ENCODE assay signal across 11 cellular contexts in the genomic region with DNA sequence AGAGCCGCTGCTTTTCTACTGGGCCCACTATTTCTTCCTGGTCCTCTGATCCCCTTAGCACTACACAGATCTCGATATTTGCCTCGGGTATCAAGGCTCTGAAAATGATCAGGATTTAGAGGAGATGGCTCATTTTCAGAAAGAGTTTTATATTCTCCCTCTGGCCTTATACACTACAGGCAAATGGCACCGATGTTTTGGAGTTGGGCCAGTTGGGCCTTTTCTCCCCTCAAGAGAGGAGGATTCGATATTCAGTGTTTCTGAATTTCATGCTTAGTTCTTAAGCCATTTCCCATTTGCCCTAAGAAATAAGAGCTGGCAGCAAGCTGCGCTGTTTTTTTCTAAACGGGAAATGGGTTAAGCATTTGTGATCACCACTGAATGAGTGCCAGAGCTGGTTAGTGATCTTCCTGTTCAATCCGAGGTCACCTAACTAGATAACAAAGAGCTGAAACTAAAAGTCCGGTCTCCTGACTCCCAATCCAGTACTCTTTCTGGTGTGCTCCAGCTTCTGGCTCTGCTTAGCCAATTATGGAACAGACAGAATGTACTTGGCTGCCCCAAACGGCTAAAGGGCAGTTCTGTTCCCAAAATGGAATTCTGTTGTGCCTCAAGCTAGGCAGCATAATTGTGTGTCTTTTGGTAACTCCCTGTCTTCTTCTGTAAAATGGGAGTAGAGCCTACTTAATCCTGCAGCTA. TPM values are rescaled to one million over a fixed set of nuclear protein-coding genes. Genes with fewer than 3 reads are reported as not detected.
A peak's percentile ranks its signal among the peaks of the same experiment; 100 is the strongest.
DNase-seq lines count a peak whose midpoint lies in the region; FAIRE-seq and TF ChIP-seq lines count a peak whose summit lies in the region.
"Had no signal": no experiment of that assay in that cellular context is flagged by ENCODE, and none has a peak within 500 bp of the region (broad histone marks: within the 10 kb centered on the region; RNA-seq: fewer than 3 reads in every experiment).

No MANE protein-coding gene starts in this region.

- DNase-seq in GM23248 (no peak), keratinocyte (ENCODE audit: low read depth, low spot score) (no peak), sigmoid colon (peak; percentile 45), H7 (no peak), GM12892 (ENCODE audit: insufficient read length) (no peak), NCI-H1092 (lab: John Stamatoyannopoulos, UW) (no peak), UCSD-AML1 (lab: John Stamatoyannopoulos, UW; ENCODE audit: unreplicated experiment) (no peak)
- DNase-seq: DMS79 treated with DMSO at 0.1 percent for 48 hours, NCI-H1436 treated with DMSO at 0.1 percent for 48 hours had no signal

- WGBS in GM23248 (ENCODE audit: low coverage in 1 of 2, low lambda C conversion rate in 2 of 2, missing lambda C conversion rate in 2 of 2), 2 experiments, result 53% methylated on average over 10 of the region's 10 CpGs
- WGBS in sigmoid colon, 2 donors, result 90 to 91% methylated on average over 10 of the region's 10 CpGs

- no peaks in the 10 kb centered on the region for H3K9me3 ChIP-seq in GM23248 (ENCODE audit: low read depth)
- no peaks in the 10 kb centered on the region for H3K9me3 ChIP-seq in keratinocyte (ENCODE audit: control insufficient read depth, low read depth, low read length)
- H3K9me3 ChIP-seq in sigmoid colon, result no peaks in the 10 kb centered on the region

- H4K20me1 ChIP-seq in GM23248 (ENCODE audit: insufficient read depth) (no peaks in the 10 kb centered on the region), keratinocyte (ENCODE audit: control insufficient read depth, extremely low read depth, insufficient read depth, low read length) (no peaks in the 10 kb centered on the region)

- no peak for TF ChIP-seq EP300 in sigmoid colon (IDR thresholded peaks at IDR 0.05)

- H2AFZ ChIP-seq in GM23248, result peak overlapping the region; percentile 82
- peak overlapping the region; percentile 5 for H2AFZ ChIP-seq in keratinocyte (ENCODE audit: control insufficient read depth, low read length)

- H3K9me2 ChIP-seq in GM23248 (ENCODE audit: insufficient read depth), result no peaks in the 10 kb centered on the region

- no peak for TF ChIP-seq POLR2A in sigmoid colon (IDR thresholded peaks at IDR 0.05)
- no peak for TF ChIP-seq POLR2A in GM12892 (IDR thresholded peaks at IDR 0.05; ENCODE audit: low read depth, low read length)

- H3K4me2 ChIP-seq in GM23248 (ENCODE audit: unreplicated experiment) (peak overlapping the region; percentile 97), keratinocyte (ENCODE audit: control insufficient read depth, extremely low read depth, insufficient read depth, low read depth, low read length) (no peak overlapping the region)

- H3K36me3 ChIP-seq in GM23248 (ENCODE audit: low read depth) (no peaks in the 10 kb centered on the region), keratinocyte (ENCODE audit: control insufficient read depth in 2 of 2, extremely low read depth in 1 of 2, insufficient read depth in 2 of 2, low read length in 2 of 2) (no peaks in the 10 kb centered on the region), sigmoid colon (no peaks in the 10 kb centered on the region), H7 (replicated peaks; ENCODE audit: control insufficient read depth, insufficient read depth, low read length) (no peaks in the 10 kb centered on the region)

- no peaks in the 10 kb centered on the region for H3K27me3 ChIP-seq in GM23248 (replicated peaks; ENCODE audit: insufficient read depth)
- H3K27me3 ChIP-seq in keratinocyte (ENCODE audit: control insufficient read depth, extremely low read depth, insufficient read depth, low read length), result no peaks in the 10 kb centered on the region
- no peaks in the 10 kb centered on the region for H3K27me3 ChIP-seq in sigmoid colon
- peaks cover 5% of the 10 kb centered on the region; the same call in 1 of the 2 replicates for H3K27me3 ChIP-seq in H7 (ENCODE audit: control insufficient read depth, insufficient read depth, low read length)

- FAIRE-seq in keratinocyte (lab: Jason Lieb, UNC) (no peak), GM12892 (lab: Jason Lieb, UNC) (no peak)
- FAIRE-seq: H54 had no signal

- H3K79me2 ChIP-seq in GM23248 (ENCODE audit: insufficient read depth) (peaks cover 29% of the 10 kb centered on the region), keratinocyte (ENCODE audit: control insufficient read depth, insufficient read depth, low read length) (peaks cover 8% of the 10 kb centered on the region)

- TF ChIP-seq CTCF in VCaP (conservative IDR thresholded peaks at IDR 0.05) (no peak), keratinocyte (optimal IDR thresholded peaks at IDR 0.05 in 1 of 3, IDR thresholded peaks at IDR 0.05 in 1 of 3, conservative IDR thresholded peaks at IDR 0.05 in 1 of 3; ENCODE audit: extremely low read depth in 1 of 3, insufficient read depth in 2 of 3, low read length in 3 of 3) (no peak), sigmoid colon (IDR thresholded peaks at IDR 0.05) (no peak)

- H3K4me3 ChIP-seq in GM23248 (peak overlapping the region; percentile 88; the same call in 1 of the 2 replicates), keratinocyte (ENCODE audit: control insufficient read depth in 2 of 3, extremely low read depth in 1 of 3, insufficient read depth in 2 of 3, low read depth in 1 of 3, low read length in 3 of 3) (no peak overlapping the region), sigmoid colon (peak overlapping the region in 1 of 4 donors; percentile 89), H7 (ENCODE audit: insufficient read depth, low read depth, low read length) (no peak overlapping the region)

- H3K9ac ChIP-seq in GM23248, result no peak overlapping the region
- H3K9ac ChIP-seq in keratinocyte (ENCODE audit: control insufficient read depth, extremely low read depth, insufficient read depth, low read length), result no peak overlapping the region

- dilution Hi-C loops in keratinocyte (cut with MboI; ENCODE audit: extremely low pct_ligation_motif_present, low sequenced_read_pairs), result no loop called here

- H3K4me1 ChIP-seq in GM23248 (ENCODE audit: insufficient read depth) (peaks cover 30% of the 10 kb centered on the region), keratinocyte (ENCODE audit: control insufficient read depth, extremely low read depth, insufficient read depth, low read length) (peaks cover 14% of the 10 kb centered on the region), sigmoid colon (peaks cover 0 to 38% (median 31%) of the 10 kb centered on the region in 4 donors)

- H3F3A ChIP-seq in GM23248 (ENCODE audit: insufficient read depth), result peaks cover 17% of the 10 kb centered on the region

- H3K9me1 ChIP-seq in keratinocyte (ENCODE audit: control insufficient read depth, extremely low read depth, insufficient read depth, low read length), result no peaks in the 10 kb centered on the region

- in situ Hi-C loops in GM23248 (cut with MboI), result loop anchor here (10.0 to 25.0 kb wide), 2 partner anchors 291 to 483 kb away; no protein-coding TSS in a partner anchor

- H3K27ac ChIP-seq in GM23248 (no peak overlapping the region), VCaP (peak overlapping the region; percentile 89), keratinocyte (ENCODE audit: control insufficient read depth, insufficient read depth, low read length) (no peak overlapping the region), sigmoid colon (peak overlapping the region; percentile 99 to 100 (median 100))

- intact Hi-C loops in sigmoid colon (cut with DNase I), result loop anchor here (10.0 kb wide), 1 partner anchor 491 kb away; no protein-coding TSS in a partner anchor

RNA-seq across cellular contexts. Expression of gene CPT2, which starts 1.3 kb away (rescaled TPM):
- total RNA-seq in GM23248 (2014; rRNA removed; shearing (Covaris generic)), result 16.2 and 24.5 TPM in 2 replicates
- polyA plus RNA-seq in GM23248 (2016; fragmentation: Nextera tagmentation; extraction: Ambion mirVana) (15.2 and 15.8 TPM in 2 replicates), keratinocyte (13.8 to 21.6 TPM (median 16.6 TPM) in 3 replicates), sigmoid colon (10 to 100 TPM; 33.0 to 78.8 (median 52.9) TPM)
- polyA plus RNA-seq in keratinocyte (2011; ENCODE audit: low read depth), result 10.4 TPM
- polyA plus RNA-seq in keratinocyte (2011; cell fraction: cytosol; rRNA removed), result 12.3 and 15.2 TPM in 2 replicates
- 20.5 and 24.3 TPM in 2 replicates for polyA plus RNA-seq in keratinocyte (2011; cell fraction: nucleus; rRNA removed)
- polyA plus RNA-seq in keratinocyte (2012; ENCODE audit: low replicate concordance), result 11.8 and 12.7 TPM in 2 replicates
- polyA minus RNA-seq in keratinocyte, result 7.8 to 14.1 TPM (median 14.1 TPM) in 3 replicates
- polyA minus RNA-seq in keratinocyte (2011; cell fraction: cytosol; rRNA and poly(A)+ RNA removed), result 9.4 TPM
- polyA minus RNA-seq in keratinocyte (2011; cell fraction: nucleus; rRNA and poly(A)+ RNA removed), result 12.0 and 15.6 TPM in 2 replicates
- 10 to 100 TPM in 3 of 4 donors, 1 to 10 TPM in 1; 8.0 to 14.1 (median 11.5) TPM for total RNA-seq in sigmoid colon
- total RNA-seq in H7 (2014; rRNA removed; shearing (Covaris generic)), result 58.5 and 72.0 TPM in 2 replicates
- polyA plus RNA-seq in GM12892 (2012; ENCODE audit: missing spikeins), result 19.3 TPM

RNA-seq across cellular contexts. Expression of gene CZIB, which starts 25.1 kb away (rescaled TPM):
- total RNA-seq in GM23248 (2014; rRNA removed; shearing (Covaris generic)), result 49.7 and 63.2 TPM in 2 replicates
- 76.6 and 83.4 TPM in 2 replicates for polyA plus RNA-seq in GM23248 (2016; fragmentation: Nextera tagmentation; extraction: Ambion mirVana)
- polyA plus RNA-seq in keratinocyte, result 41.9 to 52.6 TPM (median 48.8 TPM) in 3 replicates
- 17.4 TPM for polyA plus RNA-seq in keratinocyte (2011; ENCODE audit: low read depth)
- 34.0 and 42.7 TPM in 2 replicates for polyA plus RNA-seq in keratinocyte (2011; cell fraction: cytosol; rRNA removed)
- polyA plus RNA-seq in keratinocyte (2011; cell fraction: nucleus; rRNA removed), result 40.3 and 44.7 TPM in 2 replicates
- polyA plus RNA-seq in keratinocyte (2012; ENCODE audit: low replicate concordance), result 34.0 and 34.1 TPM in 2 replicates
- polyA minus RNA-seq in keratinocyte, result 14.6 to 17.2 TPM (median 17.0 TPM) in 3 replicates
- 11.9 TPM for polyA minus RNA-seq in keratinocyte (2011; cell fraction: cytosol; rRNA and poly(A)+ RNA removed)
- polyA minus RNA-seq in keratinocyte (2011; cell fraction: nucleus; rRNA and poly(A)+ RNA removed), result 6.1 and 12.9 TPM in 2 replicates
- total RNA-seq in sigmoid colon, result 10 to 100 TPM; 79.2 to 95.6 (median 92.7) TPM
- 10 to 100 TPM; 49.4 to 69.1 (median 51.8) TPM for polyA plus RNA-seq in sigmoid colon
- 74.1 and 94.6 TPM in 2 replicates for total RNA-seq in H7 (2014; rRNA removed; shearing (Covaris generic))
- polyA plus RNA-seq in GM12892 (2012; ENCODE audit: missing spikeins), result 41.5 TPM

RNA-seq across cellular contexts. Expression of gene MAGOH, which starts 43.0 kb away (rescaled TPM):
- total RNA-seq in GM23248 (2014; rRNA removed; shearing (Covaris generic)), result 21.9 and 22.5 TPM in 2 replicates
- polyA plus RNA-seq in GM23248 (2016; fragmentation: Nextera tagmentation; extraction: Ambion mirVana) (29.7 and 34.3 TPM in 2 replicates), keratinocyte (26.7 to 104 TPM (median 44.5 TPM) in 3 replicates), sigmoid colon (10 to 100 TPM; 73.9 to 98.4 (median 95.0) TPM)
- 35.4 TPM for polyA plus RNA-seq in keratinocyte (2011; ENCODE audit: low read depth)
- 18.7 and 27.4 TPM in 2 replicates for polyA plus RNA-seq in keratinocyte (2011; cell fraction: cytosol; rRNA removed)
- polyA plus RNA-seq in keratinocyte (2011; cell fraction: nucleus; rRNA removed), result 10.3 and 23.9 TPM in 2 replicates
- polyA plus RNA-seq in keratinocyte (2012; ENCODE audit: low replicate concordance), result 53.5 and 92.0 TPM in 2 replicates
- polyA minus RNA-seq in keratinocyte, result 4.3 to 22.5 TPM (median 15.2 TPM) in 3 replicates
- 7.1 TPM for polyA minus RNA-seq in keratinocyte (2011; cell fraction: cytosol; rRNA and poly(A)+ RNA removed)
- polyA minus RNA-seq in keratinocyte (2011; cell fraction: nucleus; rRNA and poly(A)+ RNA removed), result 4.4 and 11.8 TPM in 2 replicates
- 10 to 100 TPM; 12.2 to 46.4 (median 28.7) TPM for total RNA-seq in sigmoid colon
- total RNA-seq in H7 (2014; rRNA removed; shearing (Covaris generic)), result 48.7 and 52.9 TPM in 2 replicates
- polyA plus RNA-seq in GM12892 (2012; ENCODE audit: missing spikeins), result 104 TPM

RNA-seq across cellular contexts. Expression of gene SLC1A7, which starts 52.9 kb away (rescaled TPM):
- 0.13 TPM in 1 of 2 replicates, not detected in the other for total RNA-seq in GM23248 (2014; rRNA removed; shearing (Covaris generic))
- polyA plus RNA-seq in GM23248 (2016; fragmentation: Nextera tagmentation; extraction: Ambion mirVana) (0.51 and 0.76 TPM in 2 replicates), keratinocyte (not detected in 3 replicates), sigmoid colon (1 to 10 TPM in 2 of 3 donors, under 1 TPM in 1; 0.86 to 1.6 (median 1.2) TPM)
- polyA plus RNA-seq in keratinocyte (2011; ENCODE audit: low read depth), result not detected
- not detected in 2 replicates for polyA plus RNA-seq in keratinocyte (2011; cell fraction: cytosol; rRNA removed)
- polyA plus RNA-seq in keratinocyte (2011; cell fraction: nucleus; rRNA removed), result not detected in 2 replicates
- not detected in 2 replicates for polyA plus RNA-seq in keratinocyte (2012; ENCODE audit: low replicate concordance)
- polyA minus RNA-seq in keratinocyte, result not detected in 3 replicates
- polyA minus RNA-seq in keratinocyte (2011; cell fraction: cytosol; rRNA and poly(A)+ RNA removed), result not detected
- polyA minus RNA-seq in keratinocyte (2011; cell fraction: nucleus; rRNA and poly(A)+ RNA removed), result not detected in 2 replicates
- under 1 TPM in 3 of 4 donors, not detected in 1; 0.16 to 0.83 (median 0.54) TPM for total RNA-seq in sigmoid colon
- total RNA-seq in H7 (2014; rRNA removed; shearing (Covaris generic)), result 0.18 TPM in 1 of 2 replicates, not detected in the other
- not detected for polyA plus RNA-seq in GM12892 (2012; ENCODE audit: missing spikeins)

Comparison
In these comparisons a context has a peak if more than half of its experiments do, and no peak if none do; other contexts are left out.
1. H3K27ac ChIP-seq: peak in VCaP (single experiment) and sigmoid colon (4 of 4); none in GM23248 (single experiment) and keratinocyte (single experiment).